In genomic region chr16:4416200-4417032, GRCh38 we compare ENCODE assay signal across 8 cellular contexts.
A peak's percentile ranks its signal among the peaks of the same experiment; 100 is the strongest.
DNase-seq lines count a peak whose midpoint lies in the region; ATAC-seq lines count a peak whose summit lies in the region.

CORO7 (minus strand) TSS chr16:4416596; CDS start chr16:4416518, 78 bp downstream.

- ATAC-seq in GM19023 (IDR thresholded peaks at IDR 0.05; ENCODE audit: unreplicated experiment) (peak; percentile 76), HG03196 (IDR thresholded peaks at IDR 0.05; ENCODE audit: unreplicated experiment) (peak; percentile 54)

- peak within 1 kb of the TSS; percentile 81 for H3K27ac ChIP-seq in caudate nucleus (ENCODE audit: low read depth, low read length)

- DNase-seq in AG08396 (ENCODE audit: low spot score): peak; percentile 94
- peak; percentile 96 for DNase-seq in NCI-H345 (lab: John Stamatoyannopoulos, UW)
- peak; percentile 96 to 99 (median 98) for DNase-seq in activated CD4-positive, CD25-positive, alpha-beta regulatory T cell (lab: John Stamatoyannopoulos, UW)
- peak; percentile 62 to 99 (median 96) for DNase-seq in caudate nucleus (lab: John Stamatoyannopoulos, UW)
- peak; percentile 88 for DNase-seq in iris pigment epithelial cell (ENCODE audit: low read depth)
- DNase-seq in stimulated activated CD4-positive, alpha-beta T cell treated with anti-CD3 and anti-CD28 coated beads, Interleukin-12 subunit alpha, Interleukin-12 subunit beta, amount 100 ng/mL, for 24 hours (ENCODE audit: low read depth in 2 of 2): peak; percentile 94 to 98

Comparison
In these comparisons a context has a peak if more than half of its experiments do, and no peak if none do; other contexts are left out.
1. Peak in every context shown above with its lines: DNase-seq, ATAC-seq and H3K27ac ChIP-seq.